In the genomic region with DNA sequence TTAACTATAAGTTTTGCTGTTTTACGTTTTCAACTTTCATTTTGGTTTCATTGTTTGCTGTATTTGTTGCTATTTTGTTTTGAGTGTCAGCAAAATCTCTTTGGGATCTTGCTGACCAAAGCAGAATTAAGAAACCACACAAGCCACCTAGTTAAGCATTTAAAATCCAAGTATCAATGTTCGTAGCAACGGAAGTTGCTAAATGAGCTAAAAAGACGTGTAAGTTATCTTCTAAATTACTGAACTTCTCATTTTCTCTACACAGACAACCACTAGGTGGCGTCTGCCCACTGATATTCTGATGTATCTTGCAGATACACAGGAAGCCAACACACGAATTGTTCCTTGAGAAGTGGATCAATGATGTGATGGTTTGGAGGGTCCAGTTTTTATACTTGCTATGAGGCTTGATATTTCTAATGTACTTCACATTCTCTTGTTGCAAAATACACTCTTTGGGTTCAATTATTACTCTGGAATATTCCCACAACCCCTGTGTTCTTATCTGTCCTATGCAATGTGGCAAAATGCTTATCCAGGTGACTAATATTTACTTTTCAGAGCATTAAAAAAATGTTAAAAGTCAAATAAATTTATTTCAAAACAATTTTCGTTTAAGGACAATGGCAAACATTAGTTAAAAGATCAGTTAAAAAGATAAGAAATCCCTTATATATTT, we compare ENCODE assay signal across 9 cellular contexts.
DNase-seq lines count a peak whose midpoint lies in the region; TF ChIP-seq lines count a peak whose summit lies in the region.
"Had no signal": no experiment of that assay in that cellular context is flagged by ENCODE, and none has a peak within 500 bp of the region (broad histone marks: within the 10 kb centered on the region; RNA-seq: fewer than 3 reads in every experiment).

No MANE protein-coding gene starts in this region.

- WGBS in transverse colon (ENCODE audit: low coverage in 1 of 2), 2 donors: 6 to 7% methylated on average over 5 to 7 of the region's 7 CpGs

- no peak overlapping the region for H3K27ac ChIP-seq in transverse colon
- H3K27ac ChIP-seq: SJSA1 had no signal

- H3K4me3 ChIP-seq in HFF-Myc (replicated peaks; ENCODE audit: low read depth, low read length) (no peak overlapping the region), transverse colon (peak overlapping the region in 1 of 4 donors; percentile 30)
- H3K4me3 ChIP-seq: SJSA1 had no signal

- no peaks in the 10 kb centered on the region for H3K9me3 ChIP-seq in transverse colon
- H3K9me3 ChIP-seq: SJSA1 had no signal

- TF ChIP-seq POLR2A in transverse colon (IDR thresholded peaks at IDR 0.05): no peak

- no peak for TF ChIP-seq EP300 in transverse colon (IDR thresholded peaks at IDR 0.05; ENCODE audit: low read depth)

- no peaks in the 10 kb centered on the region for H3K27me3 ChIP-seq in transverse colon
- H3K27me3 ChIP-seq: SJSA1 had no signal

- TF ChIP-seq CTCF in GM10266 (IDR thresholded peaks at IDR 0.05; ENCODE audit: control insufficient read depth, insufficient read depth, low read depth, missing control alignments) (peak; percentile 83), HFF-Myc (IDR thresholded peaks at IDR 0.05; ENCODE audit: low read depth, low read length, missing control alignments) (peak; percentile 55), transverse colon (IDR thresholded peaks at IDR 0.05) (peak; percentile 44 to 73 (median 71))

- H3K4me1 ChIP-seq in transverse colon: no peaks in the 10 kb centered on the region
- H3K4me1 ChIP-seq: SJSA1 had no signal

- in situ Hi-C loops in transverse colon (cut with MboI; ENCODE audit: low pct_ligation_motif_present in 1 of 4, low pct_unique_long_range_greater_than_20kb in 1 of 4, low sequenced_read_pairs in 3 of 4): loop anchor here in 3 of 4 donors (25.0 kb wide), 2 partner anchors 354 to 379 kb away; no protein-coding TSS in a partner anchor

- H3K36me3 ChIP-seq in transverse colon: no peaks in the 10 kb centered on the region
- H3K36me3 ChIP-seq: SJSA1 had no signal

- intact Hi-C loops in transverse colon (cut with DNase I; ENCODE audit: low total_unique reads): loop anchor here (5.0 kb wide), 1 partner anchor 384 kb away; no protein-coding TSS in a partner anchor

- DNase-seq in AG08395 (ENCODE audit: low spot score) (peak; percentile 11), GM10266 (ENCODE audit: extremely low spot score) (peak; percentile 58), HFF-Myc (ENCODE audit: extremely low read depth, low read depth) (peak; percentile 7), M059J (ENCODE audit: low read depth) (peak; percentile 43), SKM-1 treated with dmso at 0.1 percent for 144 hours (lab: John Stamatoyannopoulos, UW; ENCODE audit: unreplicated experiment) (peak; percentile 79), ecto neural progenitor cell (ENCODE audit: low spot score) (peak; percentile 55), myocyte (ENCODE audit: low read depth) (peak; percentile 47), transverse colon (peak; percentile 29)

Comparison
In these comparisons a context has a peak if more than half of its experiments do, and no peak if none do; other contexts are left out.
1. DNase-seq: peak in every context shown above with its lines; median percentile 79 in SKM-1 treated with dmso at 0.1 percent for 144 hours; 58 in GM10266; 55 in ecto neural progenitor cell; 47 in myocyte; 43 in M059J; 29 in transverse colon; 11 in AG08395; 7 in HFF-Myc.